Comparison of ENCODE assay signal across 1 cellular context in genomic region chrX:7147978-7148824, GRCh38.
TF ChIP-seq lines count a peak whose summit lies in the region.

Gene PUDP (minus strand): TSS chrX:7148153. CDS start chrX:7148113, 40 bp downstream.

TF ChIP-seq in GM12878, 131 proteins besides CTCF, POLR2A, EP300 and RAD21 (continued from another document and continues in another):
- TF ChIP-seq ZNF687 (IDR thresholded peaks at IDR 0.05): 0 out of 2 replicates have a peak, but pooled peaks have one; percentile 11
- peak; percentile 57 for TF ChIP-seq SIN3A (IDR thresholded peaks at IDR 0.05; ENCODE audit: low read depth, low read length)
- no peak for TF ChIP-seq CHD4 (IDR thresholded peaks at IDR 0.05)
- TF ChIP-seq, protein P1, sequence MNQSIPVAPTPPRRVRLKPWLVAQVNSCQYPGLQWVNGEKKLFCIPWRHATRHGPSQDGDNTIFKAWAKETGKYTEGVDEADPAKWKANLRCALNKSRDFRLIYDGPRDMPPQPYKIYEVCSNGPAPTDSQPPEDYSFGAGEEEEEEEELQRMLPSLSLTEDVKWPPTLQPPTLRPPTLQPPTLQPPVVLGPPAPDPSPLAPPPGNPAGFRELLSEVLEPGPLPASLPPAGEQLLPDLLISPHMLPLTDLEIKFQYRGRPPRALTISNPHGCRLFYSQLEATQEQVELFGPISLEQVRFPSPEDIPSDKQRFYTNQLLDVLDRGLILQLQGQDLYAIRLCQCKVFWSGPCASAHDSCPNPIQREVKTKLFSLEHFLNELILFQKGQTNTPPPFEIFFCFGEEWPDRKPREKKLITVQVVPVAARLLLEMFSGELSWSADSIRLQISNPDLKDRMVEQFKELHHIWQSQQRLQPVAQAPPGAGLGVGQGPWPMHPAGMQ (IDR thresholded peaks at IDR 0.05; ENCODE audit: borderline replicate concordance): 0 out of 2 replicates have a peak, but pooled peaks have one; percentile 8
- TF ChIP-seq IKZF1 (conservative IDR thresholded peaks at IDR 0.05): peak; percentile 100
- 0 out of 2 replicates have a peak, but pooled peaks have one; percentile 8 for TF ChIP-seq SMC3 (IDR thresholded peaks at IDR 0.05; ENCODE audit: borderline replicate concordance, low read length)
- TF ChIP-seq PRDM15 (CRISPR knock-in tag; IDR thresholded peaks at IDR 0.05): peak; percentile 77; the same call in 1 of the 2 replicates
- TF ChIP-seq RCOR1 (conservative IDR thresholded peaks at IDR 0.05; ENCODE audit: low read depth, low read length): 0 out of 2 replicates have a peak, but pooled peaks have one; percentile 62
- TF ChIP-seq, protein P2, sequence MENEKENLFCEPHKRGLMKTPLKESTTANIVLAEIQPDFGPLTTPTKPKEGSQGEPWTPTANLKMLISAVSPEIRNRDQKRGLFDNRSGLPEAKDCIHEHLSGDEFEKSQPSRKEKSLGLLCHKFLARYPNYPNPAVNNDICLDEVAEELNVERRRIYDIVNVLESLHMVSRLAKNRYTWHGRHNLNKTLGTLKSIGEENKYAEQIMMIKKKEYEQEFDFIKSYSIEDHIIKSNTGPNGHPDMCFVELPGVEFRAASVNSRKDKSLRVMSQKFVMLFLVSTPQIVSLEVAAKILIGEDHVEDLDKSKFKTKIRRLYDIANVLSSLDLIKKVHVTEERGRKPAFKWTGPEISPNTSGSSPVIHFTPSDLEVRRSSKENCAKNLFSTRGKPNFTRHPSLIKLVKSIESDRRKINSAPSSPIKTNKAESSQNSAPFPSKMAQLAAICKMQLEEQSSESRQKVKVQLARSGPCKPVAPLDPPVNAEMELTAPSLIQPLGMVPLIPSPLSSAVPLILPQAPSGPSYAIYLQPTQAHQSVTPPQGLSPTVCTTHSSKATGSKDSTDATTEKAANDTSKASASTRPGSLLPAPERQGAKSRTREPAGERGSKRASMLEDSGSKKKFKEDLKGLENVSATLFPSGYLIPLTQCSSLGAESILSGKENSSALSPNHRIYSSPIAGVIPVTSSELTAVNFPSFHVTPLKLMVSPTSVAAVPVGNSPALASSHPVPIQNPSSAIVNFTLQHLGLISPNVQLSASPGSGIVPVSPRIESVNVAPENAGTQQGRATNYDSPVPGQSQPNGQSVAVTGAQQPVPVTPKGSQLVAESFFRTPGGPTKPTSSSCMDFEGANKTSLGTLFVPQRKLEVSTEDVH (IDR thresholded peaks at IDR 0.05; ENCODE audit: low read depth, partially characterized antibody): no peak
- TF ChIP-seq IRF4 (IDR thresholded peaks at IDR 0.05; ENCODE audit: low read depth, low read length): peak; percentile 64; the same call in 1 of the 2 replicates
- no peak for TF ChIP-seq HDAC2 (IDR thresholded peaks at IDR 0.05)
- no peak for TF ChIP-seq MEF2A (IDR thresholded peaks at IDR 0.05; ENCODE audit: insufficient read depth, low read depth, low read length)
- TF ChIP-seq CHD2 (IDR thresholded peaks at IDR 0.05; ENCODE audit: borderline replicate concordance, low read depth, low read length): peak; percentile 49; the same call in 1 of the 2 replicates
- TF ChIP-seq LARP7 (IDR thresholded peaks at IDR 0.05): peak; percentile 74
- TF ChIP-seq, protein P3, sequence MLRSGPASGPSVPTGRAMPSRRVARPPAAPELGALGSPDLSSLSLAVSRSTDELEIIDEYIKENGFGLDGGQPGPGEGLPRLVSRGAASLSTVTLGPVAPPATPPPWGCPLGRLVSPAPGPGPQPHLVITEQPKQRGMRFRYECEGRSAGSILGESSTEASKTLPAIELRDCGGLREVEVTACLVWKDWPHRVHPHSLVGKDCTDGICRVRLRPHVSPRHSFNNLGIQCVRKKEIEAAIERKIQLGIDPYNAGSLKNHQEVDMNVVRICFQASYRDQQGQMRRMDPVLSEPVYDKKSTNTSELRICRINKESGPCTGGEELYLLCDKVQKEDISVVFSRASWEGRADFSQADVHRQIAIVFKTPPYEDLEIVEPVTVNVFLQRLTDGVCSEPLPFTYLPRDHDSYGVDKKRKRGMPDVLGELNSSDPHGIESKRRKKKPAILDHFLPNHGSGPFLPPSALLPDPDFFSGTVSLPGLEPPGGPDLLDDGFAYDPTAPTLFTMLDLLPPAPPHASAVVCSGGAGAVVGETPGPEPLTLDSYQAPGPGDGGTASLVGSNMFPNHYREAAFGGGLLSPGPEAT (IDR thresholded peaks at IDR 0.05; ENCODE audit: low read depth): peak; percentile 58; the same call in 1 of the 2 replicates
- TF ChIP-seq GATAD2B (conservative IDR thresholded peaks at IDR 0.05; ENCODE audit: low read depth): peak; percentile 50
- TF ChIP-seq SPI1 (IDR thresholded peaks at IDR 0.05; ENCODE audit: borderline replicate concordance, insufficient read depth, low read depth, low read length): peak; percentile 50; the same call in 1 of the 2 replicates
- peak; percentile 43; the same call in 1 of the 2 replicates for TF ChIP-seq CREM (IDR thresholded peaks at IDR 0.05; ENCODE audit: low read depth)
- peak; percentile 52 for TF ChIP-seq MEF2B (IDR thresholded peaks at IDR 0.05; ENCODE audit: partially characterized antibody, poor library complexity, severe bottlenecking)
- peak; percentile 95 for TF ChIP-seq NRF1 (conservative IDR thresholded peaks at IDR 0.05; ENCODE audit: low read depth, low read length)
- 0 out of 2 replicates have a peak, but pooled peaks have one; percentile 50 for TF ChIP-seq ASH2L (IDR thresholded peaks at IDR 0.05; ENCODE audit: borderline replicate concordance, low read depth)
- TF ChIP-seq ESRRA (IDR thresholded peaks at IDR 0.05; ENCODE audit: low read length): no peak
- no peak for TF ChIP-seq KAT2A (conservative IDR thresholded peaks at IDR 0.05; ENCODE audit: control insufficient read depth, low read depth, low read length)
- TF ChIP-seq, protein P4, sequence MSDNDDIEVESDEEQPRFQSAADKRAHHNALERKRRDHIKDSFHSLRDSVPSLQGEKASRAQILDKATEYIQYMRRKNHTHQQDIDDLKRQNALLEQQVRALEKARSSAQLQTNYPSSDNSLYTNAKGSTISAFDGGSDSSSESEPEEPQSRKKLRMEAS (IDR thresholded peaks at IDR 0.05; ENCODE audit: low read depth, low read length): 0 out of 2 replicates have a peak, but pooled peaks have one; percentile 20
- peak; percentile 20; the same call in 1 of the 2 replicates for TF ChIP-seq BACH1 (IDR thresholded peaks at IDR 0.05; ENCODE audit: borderline replicate concordance)
- no peak for TF ChIP-seq ZBTB4 (CRISPR knock-in tag; IDR thresholded peaks at IDR 0.05)
- 0 out of 2 replicates have a peak, but pooled peaks have one; percentile 6 for TF ChIP-seq CREB1 (IDR thresholded peaks at IDR 0.05; ENCODE audit: low read depth)
- TF ChIP-seq RUNX3 (IDR thresholded peaks at IDR 0.05; ENCODE audit: low read length): peak; percentile 63; the same call in 1 of the 2 replicates
- TF ChIP-seq, protein P5, sequence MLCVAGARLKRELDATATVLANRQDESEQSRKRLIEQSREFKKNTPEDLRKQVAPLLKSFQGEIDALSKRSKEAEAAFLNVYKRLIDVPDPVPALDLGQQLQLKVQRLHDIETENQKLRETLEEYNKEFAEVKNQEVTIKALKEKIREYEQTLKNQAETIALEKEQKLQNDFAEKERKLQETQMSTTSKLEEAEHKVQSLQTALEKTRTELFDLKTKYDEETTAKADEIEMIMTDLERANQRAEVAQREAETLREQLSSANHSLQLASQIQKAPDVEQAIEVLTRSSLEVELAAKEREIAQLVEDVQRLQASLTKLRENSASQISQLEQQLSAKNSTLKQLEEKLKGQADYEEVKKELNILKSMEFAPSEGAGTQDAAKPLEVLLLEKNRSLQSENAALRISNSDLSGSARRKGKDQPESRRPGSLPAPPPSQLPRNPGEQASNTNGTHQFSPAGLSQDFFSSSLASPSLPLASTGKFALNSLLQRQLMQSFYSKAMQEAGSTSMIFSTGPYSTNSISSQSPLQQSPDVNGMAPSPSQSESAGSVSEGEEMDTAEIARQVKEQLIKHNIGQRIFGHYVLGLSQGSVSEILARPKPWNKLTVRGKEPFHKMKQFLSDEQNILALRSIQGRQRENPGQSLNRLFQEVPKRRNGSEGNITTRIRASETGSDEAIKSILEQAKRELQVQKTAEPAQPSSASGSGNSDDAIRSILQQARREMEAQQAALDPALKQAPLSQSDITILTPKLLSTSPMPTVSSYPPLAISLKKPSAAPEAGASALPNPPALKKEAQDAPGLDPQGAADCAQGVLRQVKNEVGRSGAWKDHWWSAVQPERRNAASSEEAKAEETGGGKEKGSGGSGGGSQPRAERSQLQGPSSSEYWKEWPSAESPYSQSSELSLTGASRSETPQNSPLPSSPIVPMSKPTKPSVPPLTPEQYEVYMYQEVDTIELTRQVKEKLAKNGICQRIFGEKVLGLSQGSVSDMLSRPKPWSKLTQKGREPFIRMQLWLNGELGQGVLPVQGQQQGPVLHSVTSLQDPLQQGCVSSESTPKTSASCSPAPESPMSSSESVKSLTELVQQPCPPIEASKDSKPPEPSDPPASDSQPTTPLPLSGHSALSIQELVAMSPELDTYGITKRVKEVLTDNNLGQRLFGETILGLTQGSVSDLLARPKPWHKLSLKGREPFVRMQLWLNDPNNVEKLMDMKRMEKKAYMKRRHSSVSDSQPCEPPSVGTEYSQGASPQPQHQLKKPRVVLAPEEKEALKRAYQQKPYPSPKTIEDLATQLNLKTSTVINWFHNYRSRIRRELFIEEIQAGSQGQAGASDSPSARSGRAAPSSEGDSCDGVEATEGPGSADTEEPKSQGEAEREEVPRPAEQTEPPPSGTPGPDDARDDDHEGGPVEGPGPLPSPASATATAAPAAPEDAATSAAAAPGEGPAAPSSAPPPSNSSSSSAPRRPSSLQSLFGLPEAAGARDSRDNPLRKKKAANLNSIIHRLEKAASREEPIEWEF (IDR thresholded peaks at IDR 0.05; ENCODE audit: insufficient replicate concordance, low read depth, low read length): no peak
- 0 out of 2 replicates have a peak, but pooled peaks have one; percentile 22 for TF ChIP-seq TCF3 (IDR thresholded peaks at IDR 0.05; ENCODE audit: borderline replicate concordance, insufficient read depth, low read depth, low read length)
- peak; percentile 44 for TF ChIP-seq HDGF (IDR thresholded peaks at IDR 0.05)
